1 cellular context compared by ENCODE assay signal in genomic region chr4:141731481-141731880, GRCh38.
TF ChIP-seq lines count a peak whose summit lies in the region.

No MANE protein-coding gene starts in this region.

TF ChIP-seq in IMR-90, 13 proteins besides CTCF, POLR2A, EP300 and RAD21 (continued from another document):
- no peak for TF ChIP-seq ELK1 (IDR thresholded peaks at IDR 0.05; ENCODE audit: borderline replicate concordance, low read depth, low read length)
- TF ChIP-seq RFX5 (IDR thresholded peaks at IDR 0.05; ENCODE audit: low read depth, low read length): no peak
- no peak for TF ChIP-seq SMC3 (IDR thresholded peaks at IDR 0.05; ENCODE audit: low read depth, low read length)
- TF ChIP-seq CHD1 (IDR thresholded peaks at IDR 0.05; ENCODE audit: low read depth, low read length): no peak
